Comparison of ENCODE assay signal across 8 cellular contexts in genomic region chr13:98890186-98890585, GRCh38.
A peak's percentile ranks its signal among the peaks of the same experiment; 100 is the strongest.
DNase-seq lines count a peak whose midpoint lies in the region; ATAC-seq and TF ChIP-seq lines count a peak whose summit lies in the region.

No MANE protein-coding gene starts in this region.

- H3K36me3 Mint-ChIP-seq in activated T-cell treated with anti-CD3 and anti-CD28 coated beads, Interleukin-2, amount 50 U/mL, for 24 hours (ENCODE audit: low read depth) = peaks cover 71% of the 10 kb centered on the region

- no peaks in the 10 kb centered on the region for H3K27me3 Mint-ChIP-seq in activated T-cell treated with anti-CD3 and anti-CD28 coated beads, Interleukin-2, amount 50 U/mL, for 24 hours

- H3K4me1 Mint-ChIP-seq in activated T-cell treated with anti-CD3 and anti-CD28 coated beads, Interleukin-2, amount 50 U/mL, for 24 hours (ENCODE audit: low read depth) = peaks cover 27% of the 10 kb centered on the region

- no peak overlapping the region for H3K4me3 Mint-ChIP-seq in activated T-cell treated with anti-CD3 and anti-CD28 coated beads, Interleukin-2, amount 50 U/mL, for 24 hours

- no peaks in the 10 kb centered on the region for H3K9me3 ChIP-seq in WERI-Rb-1 (ENCODE audit: severe bottlenecking)

- peak; percentile 17 for DNase-seq in NK-92 treated with Interleukin-12 subunit alpha and Interleukin-12 subunit beta, amount 100 ng/mL, for 24 hours (lab: John Stamatoyannopoulos, UW)
- DNase-seq in NK-92 (lab: John Stamatoyannopoulos, UW; ENCODE audit: unreplicated experiment) (no peak), hippocampal formation (lab: John Stamatoyannopoulos, UW) (peak; percentile 45 to 70), WERI-Rb-1 (no peak)
- DNase-seq in activated T-cell treated with anti-CD3 and anti-CD28 coated beads, Interleukin-2, amount 50 U/mL, for 24 hours = peak; percentile 43
- peak; percentile 60 for DNase-seq in stimulated activated CD8-positive, alpha-beta memory T cell treated with anti-CD3 and anti-CD28 coated beads, Interleukin-4, amount 100 ng/mL, for 48 hours

- no peaks in the 10 kb centered on the region for H3K27me3 ChIP-seq in WERI-Rb-1 (ENCODE audit: insufficient read depth, low read depth, severe bottlenecking)

- H3K27ac Mint-ChIP-seq in activated T-cell treated with anti-CD3 and anti-CD28 coated beads, Interleukin-2, amount 50 U/mL, for 24 hours = peak overlapping the region; percentile 80

- H3K9me3 Mint-ChIP-seq in activated T-cell treated with anti-CD3 and anti-CD28 coated beads, Interleukin-2, amount 50 U/mL, for 24 hours = no peaks in the 10 kb centered on the region

- no peak for TF ChIP-seq CTCF in WERI-Rb-1 (IDR thresholded peaks at IDR 0.05; ENCODE audit: low read depth, low read length)

- no peak for ATAC-seq in HG03025 (IDR thresholded peaks at IDR 0.05; ENCODE audit: low FRiP score, unreplicated experiment)
- no peak for ATAC-seq in HG02642 (IDR thresholded peaks at IDR 0.05; ENCODE audit: poor library complexity, unreplicated experiment)

- H3K27ac ChIP-seq in WERI-Rb-1 = no peak overlapping the region

- H3K4me3 ChIP-seq in WERI-Rb-1 (ENCODE audit: low read depth, low read length) = no peak overlapping the region

- H3K36me3 ChIP-seq in WERI-Rb-1 = peaks cover 9% of the 10 kb centered on the region

Comparison
In these comparisons a context has a peak if more than half of its experiments do, and no peak if none do; other contexts are left out.
1. DNase-seq: peak in NK-92 treated with Interleukin-12 subunit alpha and Interleukin-12 subunit beta, amount 100 ng/mL, for 24 hours (single experiment), activated T-cell treated with anti-CD3 and anti-CD28 coated beads, Interleukin-2, amount 50 U/mL, for 24 hours (single experiment), hippocampal formation (2 of 2) and stimulated activated CD8-positive, alpha-beta memory T cell treated with anti-CD3 and anti-CD28 coated beads, Interleukin-4, amount 100 ng/mL, for 48 hours (single experiment); none in NK-92 (single experiment) and WERI-Rb-1 (single experiment).